8 cellular contexts compared by ENCODE assay signal in the genomic region with DNA sequence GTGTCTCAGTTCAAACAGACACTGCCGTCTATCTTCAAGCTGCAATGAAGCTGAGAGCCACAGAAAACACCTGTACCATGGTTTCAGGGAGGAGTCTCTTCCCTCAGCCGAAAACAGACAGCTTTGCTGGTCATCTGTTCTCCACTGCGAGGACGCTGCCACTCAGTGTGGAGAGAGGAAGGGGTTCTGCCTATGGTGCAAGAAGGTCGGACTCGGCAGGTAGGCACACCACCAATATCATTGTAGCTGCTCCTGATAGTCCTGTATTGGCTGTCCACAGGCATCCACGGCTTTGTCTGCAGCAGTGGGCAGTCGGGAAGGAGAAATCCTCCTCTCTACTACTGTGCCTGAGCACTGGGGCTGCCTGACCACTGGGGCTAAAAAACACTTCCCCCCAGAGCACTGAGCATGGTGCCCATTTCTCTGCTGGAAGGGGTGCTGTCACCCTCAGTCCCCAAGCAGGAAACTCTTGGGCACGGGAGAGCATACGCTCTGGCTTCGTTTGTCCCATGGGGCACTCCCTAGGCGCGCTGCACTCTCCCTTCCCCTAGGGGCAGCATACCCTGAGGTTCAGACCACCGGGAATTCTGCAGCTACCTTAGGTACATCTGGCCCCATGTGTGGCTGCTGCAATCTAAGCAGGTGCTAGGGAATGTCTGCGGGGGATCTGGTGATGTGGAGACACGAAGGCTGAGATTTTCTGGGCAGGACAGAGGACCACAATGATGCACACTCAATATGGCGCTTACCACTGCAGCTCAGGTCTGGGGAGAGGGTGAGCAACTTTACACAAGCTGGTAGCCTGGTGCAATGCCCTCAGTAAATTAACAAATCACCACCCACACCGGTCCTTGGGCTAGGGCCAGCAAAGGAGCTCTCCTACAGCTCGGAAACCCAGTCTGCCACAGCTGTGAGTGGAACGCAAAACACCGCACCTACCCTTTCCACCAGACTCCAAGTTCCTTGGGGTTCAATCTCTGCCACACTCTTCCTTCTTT.
A peak's percentile ranks its signal among the peaks of the same experiment; 100 is the strongest.
DNase-seq lines count a peak whose midpoint lies in the region; ATAC-seq, FAIRE-seq and TF ChIP-seq lines count a peak whose summit lies in the region.

No MANE protein-coding gene starts in this region.

- H3K9ac ChIP-seq in HUES48 (ENCODE audit: low read depth, low read length): peak overlapping the region; percentile 21; the same call in 1 of the 2 replicates

- H3K4me1 ChIP-seq in HUES48 (ENCODE audit: control insufficient read depth, insufficient read depth, low read length): no peaks in the 10 kb centered on the region
- no peaks in the 10 kb centered on the region for H3K4me1 ChIP-seq in lower lobe of right lung

- H3K9me3 Mint-ChIP-seq in activated naive CD8-positive, alpha-beta T cell treated with anti-CD3 and anti-CD28 coated beads, Interleukin-2, amount 10 ng/mL, durations not matched to agents 7 days and 5 days: no peaks in the 10 kb centered on the region

- FAIRE-seq in GM12892 (lab: Jason Lieb, UNC): no peak

- TF ChIP-seq CTCF in lower lobe of right lung (IDR thresholded peaks at IDR 0.05): peak; percentile 19

- no peaks in the 10 kb centered on the region for H3K36me3 ChIP-seq in HUES48 (ENCODE audit: control insufficient read depth, insufficient read depth, low read length)
- no peaks in the 10 kb centered on the region for H3K36me3 ChIP-seq in lower lobe of right lung

- H3K27ac Mint-ChIP-seq in activated naive CD8-positive, alpha-beta T cell treated with anti-CD3 and anti-CD28 coated beads, Interleukin-2, amount 10 ng/mL, durations not matched to agents 7 days and 5 days: no peak overlapping the region

- H3K9me3 ChIP-seq in HUES48 (ENCODE audit: control insufficient read depth, insufficient read depth, low read length): no peaks in the 10 kb centered on the region
- no peaks in the 10 kb centered on the region for H3K9me3 ChIP-seq in lower lobe of right lung

- intact Hi-C loops in lower lobe of right lung (cut with DNase I): no loop called here

- H3K27me3 ChIP-seq in HUES48 (ENCODE audit: control insufficient read depth, insufficient read depth, low read length) (no peaks in the 10 kb centered on the region), lower lobe of right lung (ENCODE audit: low read depth) (no peaks in the 10 kb centered on the region)

- TF ChIP-seq POLR2A in GM12892 (IDR thresholded peaks at IDR 0.05; ENCODE audit: low read depth, low read length): no peak

- H3K36me3 Mint-ChIP-seq in activated naive CD8-positive, alpha-beta T cell treated with anti-CD3 and anti-CD28 coated beads, Interleukin-2, amount 10 ng/mL, durations not matched to agents 7 days and 5 days: no peaks in the 10 kb centered on the region

- peak overlapping the region; percentile 43; the same call in 1 of the 2 replicates for H3K4me3 ChIP-seq in GM08714 (ENCODE audit: low read length)
- peak overlapping the region; percentile 91 for H3K4me3 ChIP-seq in HUES48 (ENCODE audit: low read depth, low read length)
- H3K4me3 ChIP-seq in lower lobe of right lung: peak overlapping the region; percentile 40

- H3K27me3 Mint-ChIP-seq in activated naive CD8-positive, alpha-beta T cell treated with anti-CD3 and anti-CD28 coated beads, Interleukin-2, amount 10 ng/mL, durations not matched to agents 7 days and 5 days: no peaks in the 10 kb centered on the region

- H3K4me1 Mint-ChIP-seq in activated naive CD8-positive, alpha-beta T cell treated with anti-CD3 and anti-CD28 coated beads, Interleukin-2, amount 10 ng/mL, durations not matched to agents 7 days and 5 days: peaks cover 3% of the 10 kb centered on the region

- no peak for DNase-seq in activated naive CD8-positive, alpha-beta T cell treated with anti-CD3 and anti-CD28 coated beads, Interleukin-2, amount 10 ng/mL, durations not matched to agents 7 days and 5 days
- DNase-seq in lower lobe of right lung (peak; percentile 43), GM12892 (ENCODE audit: insufficient read length) (no peak), cerebellar nuclear complex (lab: John Stamatoyannopoulos, UW) (no peak)
- DNase-seq in activated CD4-positive, alpha-beta T cell treated with anti-CD3 and anti-CD28 coated beads for 4 hours: no peak

- H3K4me3 Mint-ChIP-seq in activated naive CD8-positive, alpha-beta T cell treated with anti-CD3 and anti-CD28 coated beads, Interleukin-2, amount 10 ng/mL, durations not matched to agents 7 days and 5 days: peak overlapping the region; percentile 55

- H3K27ac ChIP-seq in HUES48 (ENCODE audit: low read depth, low read length): no peak overlapping the region
- H3K27ac ChIP-seq in lower lobe of right lung: no peak overlapping the region

- ATAC-seq in GM21447 (IDR thresholded peaks at IDR 0.05; ENCODE audit: unreplicated experiment): peak; percentile 30
- ATAC-seq in activated naive CD8-positive, alpha-beta T cell treated with anti-CD3 and anti-CD28 coated beads, Interleukin-2, amount 10 ng/mL, durations not matched to agents 7 days and 5 days (ENCODE audit: low read depth): no peak
- ATAC-seq in lower lobe of right lung: peak; percentile 78 to 83

- POLR2A ChIA-PET in activated naive CD8-positive, alpha-beta T cell treated with anti-CD3 and anti-CD28 coated beads, Interleukin-2, amount 10 ng/mL, durations not matched to agents 7 days and 5 days (lab: Charles Lee): no interaction called here

Comparison
In these comparisons a context has a peak if more than half of its experiments do, and no peak if none do; other contexts are left out.
1. H3K4me3 ChIP-seq: peak in every context shown above with its lines; median percentile 91 in HUES48; 43 in GM08714; 40 in lower lobe of right lung.